In genomic region chr16:89359296-89360147, GRCh38 we compare ENCODE assay signal across 9 cellular contexts.
DNase-seq lines count a peak whose midpoint lies in the region; ATAC-seq, FAIRE-seq and TF ChIP-seq lines count a peak whose summit lies in the region.
"Had no signal": no experiment of that assay in that cellular context is flagged by ENCODE, and none has a peak within 500 bp of the region (broad histone marks: within the 10 kb centered on the region; RNA-seq: fewer than 3 reads in every experiment).

No MANE protein-coding gene starts in this region.

- H3K9me1 ChIP-seq in K562 (ENCODE audit: control insufficient read depth, insufficient read depth, low read length): peaks cover 34% of the 10 kb centered on the region

- TF ChIP-seq EP300 in K562 (IDR thresholded peaks at IDR 0.05; ENCODE audit: low read length): no peak

- H3K79me2 ChIP-seq in K562 (ENCODE audit: control insufficient read depth, insufficient read depth, low read length): peaks cover 98% of the 10 kb centered on the region

- no peak overlapping the region for H3K4me3 ChIP-seq in K562
- no peak overlapping the region for H3K4me3 ChIP-seq in neutrophil (ENCODE audit: low read depth in 1 of 2, low read length in 1 of 2)
- no peak overlapping the region for H3K4me3 ChIP-seq in A673 (ENCODE audit: low read depth, low read length, poor library complexity, severe bottlenecking)

- TF ChIP-seq CTCF in K562 (IDR thresholded peaks at IDR 0.05 in 2 of 3, conservative IDR thresholded peaks at IDR 0.05 in 1 of 3; ENCODE audit: insufficient read depth in 2 of 3, low read depth in 1 of 3, low read length in 3 of 3): no peak
- no peak for TF ChIP-seq CTCF in neutrophil (IDR thresholded peaks at IDR 0.05)
- no peak for TF ChIP-seq CTCF in A673 (conservative IDR thresholded peaks at IDR 0.05; ENCODE audit: low read depth, low read length)

- intact Hi-C loops in K562 (cut with micrococcal nuclease) (no loop called here), A673 (cut with micrococcal nuclease; ENCODE audit: unreplicated experiment) (no loop called here)

- no peak overlapping the region; the same call in 1 of the 2 replicates for H3K4me2 ChIP-seq in K562 (ENCODE audit: insufficient read depth, low read length)

- DNase-seq in DMS79 (lab: John Stamatoyannopoulos, UW) (peak; percentile 64), NCI-H2227 (lab: John Stamatoyannopoulos, UW; ENCODE audit: unreplicated experiment) (peak; percentile 50), K562 (ENCODE audit: extremely low read depth in 1 of 4, low spot score in 3 of 4) (no peak), A673 (ENCODE audit: low spot score) (no peak), COR-L47 (lab: John Stamatoyannopoulos, UW) (no peak), NCI-H187 treated with DMSO at 0.1 percent for 48 hours (lab: John Stamatoyannopoulos, UW) (no peak), ACHN (no peak)

- TF ChIP-seq POLR2A in K562 (conservative IDR thresholded peaks at IDR 0.05): no peak

- CTCF ChIA-PET in K562 (lab: Yijun Ruan, JAX; ENCODE audit: low intra/inter-chr PET ratio): no interaction called here
- CTCF ChIA-PET in A673 (lab: Charles Lee): no interaction called here

- H3K9me3 ChIP-seq in K562 (replicated peaks; ENCODE audit: control insufficient read depth, insufficient read depth, low read depth, low read length) (no peaks in the 10 kb centered on the region), neutrophil (no peaks in the 10 kb centered on the region), A673 (ENCODE audit: low read depth, low read length, poor library complexity, severe bottlenecking) (no peaks in the 10 kb centered on the region)

- BruUV-seq in K562 (replicated peaks; lab: Mats Ljungman, UMichigan) (no TSS peak), A673 (replicated peaks; lab: Mats Ljungman, UMichigan) (no TSS peak)

- no peaks in the 10 kb centered on the region for H3K27me3 ChIP-seq in K562 (ENCODE audit: control insufficient read depth in 2 of 2, insufficient read depth in 2 of 2, low read length in 2 of 2)
- H3K27me3 ChIP-seq in neutrophil: no peaks in the 10 kb centered on the region
- no peaks in the 10 kb centered on the region for H3K27me3 ChIP-seq in A673 (replicated peaks; ENCODE audit: insufficient read depth, low read depth, low read length, poor library complexity)

- peak; percentile 49 for FAIRE-seq in K562 (lab: Jason Lieb, UNC)
- FAIRE-seq: endometrium had no signal

- H3K4me1 ChIP-seq in K562 (replicated peaks in 1 of 2; ENCODE audit: control insufficient read depth in 2 of 2, insufficient read depth in 2 of 2, low read length in 2 of 2) (peaks cover 60 to 66% of the 10 kb centered on the region in 2 experiments), neutrophil (ENCODE audit: control insufficient read depth in 1 of 2, insufficient read depth in 1 of 2, low read depth in 1 of 2, low read length in 1 of 2) (peaks cover 97 to 98% of the 10 kb centered on the region in 2 experiments), A673 (ENCODE audit: insufficient read depth, low read length, poor library complexity, severe bottlenecking) (peaks cover 8% of the 10 kb centered on the region)

- H3K36me3 ChIP-seq in K562 (ENCODE audit: control insufficient read depth, insufficient read depth, low read length): peaks cover 57% of the 10 kb centered on the region; the same call in 2 of the 3 replicates
- no peaks in the 10 kb centered on the region for H3K36me3 ChIP-seq in neutrophil
- peaks cover 2% of the 10 kb centered on the region for H3K36me3 ChIP-seq in A673 (ENCODE audit: insufficient read depth, low read length, poor library complexity, severe bottlenecking)

- in situ Hi-C loops in K562 (cut with MboI) (no loop called here), ACHN (cut with HindIII; ENCODE audit: low pct_ligation_motif_present, low pct_unique_long_range_greater_than_20kb, low sequenced_read_pairs) (no loop called here)

- TF ChIP-seq RAD21 in K562 (CRISPR knock-in tag; conservative IDR thresholded peaks at IDR 0.05 in 1 of 2, IDR thresholded peaks at IDR 0.05 in 1 of 2): no peak

- ATAC-seq in K562: no peak

- peaks cover 86% of the 10 kb centered on the region for H4K20me1 ChIP-seq in K562 (replicated peaks; ENCODE audit: control insufficient read depth, insufficient read depth, low read length)

- H3K27ac ChIP-seq in K562 (ENCODE audit: extremely low read depth, low read depth, low read length) (no peak overlapping the region), neutrophil (peak overlapping the region; percentile 86), A673 (ENCODE audit: low read depth, low read length, poor library complexity, severe bottlenecking) (no peak overlapping the region)

- H2AFZ ChIP-seq in K562 (ENCODE audit: low read depth, low read length): no peak overlapping the region

- WGBS in K562 (ENCODE audit: insufficient coverage, low coverage, missing lambda C conversion rate): 57% methylated on average over 16 of the region's 18 CpGs

- H3K9ac ChIP-seq in K562 (ENCODE audit: insufficient read depth in 1 of 2, low read depth in 2 of 2, low read length in 2 of 2): peak overlapping the region in 1 of 2 experiments; percentile 76; a peak in 2 of 4 replicates

- POLR2A ChIA-PET in K562 (lab: Yijun Ruan, JAX): interaction anchor here (1.1 to 1.6 kb wide), 2 partner anchors 8 to 10 kb away, joined by 3 to 8 read pairs; no protein-coding TSS in a partner anchor
- POLR2A ChIA-PET in A673 (lab: Charles Lee; ENCODE audit: low non-redundant PET): no interaction called here

TF ChIP-seq in K562, 482 proteins besides CTCF, POLR2A, EP300 and RAD21 (continues in another document):
- no peak for TF ChIP-seq SMAD4 (CRISPR knock-in tag; conservative IDR thresholded peaks at IDR 0.05)
- TF ChIP-seq ZNF766 (CRISPR knock-in tag; conservative IDR thresholded peaks at IDR 0.05): no peak
- no peak for TF ChIP-seq ZBTB26 (CRISPR knock-in tag; IDR thresholded peaks at IDR 0.05)
- TF ChIP-seq RBM22 (IDR thresholded peaks at IDR 0.05; ENCODE audit: low read depth, low read length, poor library complexity, severe bottlenecking): peak; percentile 45
- no peak for TF ChIP-seq NR2F6 (CRISPR knock-in tag; IDR thresholded peaks at IDR 0.05)
- TF ChIP-seq ZNF24 (IDR thresholded peaks at IDR 0.05): no peak
- TF ChIP-seq GATA2 (CRISPR knock-in tag; IDR thresholded peaks at IDR 0.05): no peak
- TF ChIP-seq TRIM24 (IDR thresholded peaks at IDR 0.05): no peak
- TF ChIP-seq HMGXB4 (CRISPR knock-in tag; IDR thresholded peaks at IDR 0.05): no peak
- no peak for TF ChIP-seq FOXP4 (CRISPR knock-in tag; IDR thresholded peaks at IDR 0.05; ENCODE audit: borderline replicate concordance)
- 0 out of 4 replicates have a peak, but pooled peaks of 1 of the 2 experiments have one; percentile 17 for TF ChIP-seq MNT (conservative IDR thresholded peaks at IDR 0.05)
- no peak for TF ChIP-seq ZNF124 (CRISPR knock-in tag; IDR thresholded peaks at IDR 0.05)
- no peak for TF ChIP-seq SOX6 (IDR thresholded peaks at IDR 0.05)

Comparison
In these comparisons a context has a peak if more than half of its experiments do, and no peak if none do; other contexts are left out.
1. DNase-seq: peak in DMS79 (single experiment) and NCI-H2227 (single experiment); none in K562 (0 of 4), A673 (single experiment), COR-L47 (single experiment), NCI-H187 treated with DMSO at 0.1 percent for 48 hours (single experiment) and ACHN (single experiment).